In the genomic region with DNA sequence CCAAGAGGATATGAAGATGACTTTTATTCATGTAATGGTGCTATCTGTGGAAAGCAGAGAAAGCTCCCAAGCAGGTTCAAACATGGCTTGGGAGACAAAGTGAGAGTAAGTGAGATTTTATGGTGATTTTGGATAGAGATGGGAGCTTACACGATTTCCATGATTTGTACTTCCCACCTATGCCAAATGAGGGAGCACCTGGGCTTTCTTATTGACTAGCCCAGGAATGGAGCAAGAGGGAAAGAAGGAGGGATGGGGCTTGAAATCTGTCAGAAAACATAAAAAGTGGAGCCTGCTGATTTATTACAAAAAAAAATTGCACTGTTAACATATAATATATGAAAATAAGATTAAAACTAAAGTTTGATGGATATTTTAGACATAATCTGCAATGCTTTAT, we compare ENCODE assay signal across 1 cellular context.
TF ChIP-seq lines count a peak whose summit lies in the region.

No MANE protein-coding gene starts in this region.

TF ChIP-seq in WTC11, 78 proteins besides CTCF, POLR2A, EP300 and RAD21 (continued from another document):
- TF ChIP-seq, protein P1, sequence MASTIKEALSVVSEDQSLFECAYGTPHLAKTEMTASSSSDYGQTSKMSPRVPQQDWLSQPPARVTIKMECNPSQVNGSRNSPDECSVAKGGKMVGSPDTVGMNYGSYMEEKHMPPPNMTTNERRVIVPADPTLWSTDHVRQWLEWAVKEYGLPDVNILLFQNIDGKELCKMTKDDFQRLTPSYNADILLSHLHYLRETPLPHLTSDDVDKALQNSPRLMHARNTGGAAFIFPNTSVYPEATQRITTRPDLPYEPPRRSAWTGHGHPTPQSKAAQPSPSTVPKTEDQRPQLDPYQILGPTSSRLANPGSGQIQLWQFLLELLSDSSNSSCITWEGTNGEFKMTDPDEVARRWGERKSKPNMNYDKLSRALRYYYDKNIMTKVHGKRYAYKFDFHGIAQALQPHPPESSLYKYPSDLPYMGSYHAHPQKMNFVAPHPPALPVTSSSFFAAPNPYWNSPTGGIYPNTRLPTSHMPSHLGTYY (CRISPR knock-in tag; IDR thresholded peaks at IDR 0.05): no peak
